In genomic region chr1:160722726-160723125, GRCh38 we compare ENCODE assay signal across 21 cellular contexts. TPM values are rescaled to one million over a fixed set of nuclear protein-coding genes. Genes with fewer than 3 reads are reported as not detected.
DNase-seq lines count a peak whose midpoint lies in the region; ATAC-seq and FAIRE-seq lines count a peak whose summit lies in the region.
"Had no signal": no experiment of that assay in that cellular context is flagged by ENCODE, and none has a peak within 500 bp of the region (broad histone marks: within the 10 kb centered on the region; RNA-seq: fewer than 3 reads in every experiment).

No MANE protein-coding gene starts in this region.

- no peaks in the 10 kb centered on the region for H3K4me1 ChIP-seq in small intestine (ENCODE audit: control insufficient read depth in 2 of 2, insufficient read depth in 1 of 2, low read depth in 1 of 2, low read length in 1 of 2)

- H3K36me3 ChIP-seq in small intestine (ENCODE audit: control insufficient read depth in 2 of 2, insufficient read depth in 2 of 2, low read length in 2 of 2) = no peaks in the 10 kb centered on the region
- H3K36me3 ChIP-seq: upper lobe of left lung had no signal

- no peaks in the 10 kb centered on the region for H3K9me3 Mint-ChIP-seq in activated CD4-positive, alpha-beta memory T cell treated with anti-CD3 and anti-CD28 coated beads, Interleukin-2, amount 10 ng/mL, durations not matched to agents 7 days and 5 days
- H3K9me3 Mint-ChIP-seq in activated CD4-positive, alpha-beta memory T cell treated with anti-CD3 and anti-CD28 coated beads for 36 hours = no peaks in the 10 kb centered on the region
- H3K9me3 Mint-ChIP-seq: stimulated activated memory B cell treated with anti-CD40 and anti-IgM and Interleukin-4, amounts not matched to agents 10 μg/mL and 1 μg/mL and 100 μg/mL, for 72 hours; T-helper 1 cell treated with Interleukin-12 subunit alpha and Interleukin-12 subunit beta and Interleukin-4 antibody, amounts not matched to agents 30 μg/mL and 1 μg/mL, for 36 hours had no signal

- POLR2A ChIA-PET in activated CD4-positive, alpha-beta memory T cell treated with anti-CD3 and anti-CD28 coated beads, Interleukin-2, amount 10 ng/mL, durations not matched to agents 7 days and 5 days (lab: Charles Lee) = interaction anchor here (0.7 to 3.9 kb wide), 9 partner anchors 8 to 74 kb away, joined by 3 to 40 read pairs (median 4); partner anchors contain the start of gene CD48
- POLR2A ChIA-PET in activated CD4-positive, alpha-beta memory T cell treated with anti-CD3 and anti-CD28 coated beads for 36 hours (lab: Charles Lee) = interaction anchor here (0.8 to 2.6 kb wide), 3 partner anchors 10 to 45 kb away, joined by 3 to 13 read pairs (median 8); partner anchors contain the start of gene SLAMF7

- peak; percentile 32 for DNase-seq in activated CD4-positive, alpha-beta memory T cell treated with anti-CD3 and anti-CD28 coated beads, Interleukin-2, amount 10 ng/mL, durations not matched to agents 7 days and 5 days
- DNase-seq in activated CD4-positive, alpha-beta memory T cell treated with anti-CD3 and anti-CD28 coated beads for 36 hours = no peak
- DNase-seq in MV-4-11 (lab: John Stamatoyannopoulos, UW) = peak; percentile 42
- DNase-seq in astrocyte of the hippocampus (ENCODE audit: low read depth, low spot score) = peak; percentile 3
- peak; percentile 40 for DNase-seq in small intestine
- no peak for DNase-seq in DMS79 treated with DMSO at 0.1 percent for 48 hours (lab: John Stamatoyannopoulos, UW)
- DNase-seq in stimulated activated CD4-positive, alpha-beta T cell treated with anti-CD3 and anti-CD28 coated beads, Interleukin-2, amount 100 ng/mL, for 48 hours = no peak
- DNase-seq: activated CD8-positive, alpha-beta memory T cell treated with anti-CD3 and anti-CD28 coated beads, Interleukin-2, amount 50 U/mL, for 48 hours; cortex of kidney; NCI-H1092; NCI-H2081 treated with DMSO at 0.1 percent for 48 hours; NCI-H510A; SHP77 treated with DMSO at 0.1 percent for 48 hours; upper lobe of left lung had no signal

- no peaks in the 10 kb centered on the region for H3K27me3 ChIP-seq in small intestine (ENCODE audit: control insufficient read depth in 2 of 2, insufficient read depth in 2 of 2, low read length in 2 of 2)
- H3K27me3 ChIP-seq: upper lobe of left lung had no signal

- no peak for ATAC-seq in GM18870 (IDR thresholded peaks at IDR 0.05; ENCODE audit: unreplicated experiment)
- ATAC-seq: A549; stimulated activated memory B cell treated with anti-CD40 and anti-IgM and Interleukin-4, amounts not matched to agents 10 μg/mL and 1 μg/mL and 100 μg/mL, for 72 hours had no signal

- H3K4me3 Mint-ChIP-seq in activated CD4-positive, alpha-beta memory T cell treated with anti-CD3 and anti-CD28 coated beads, Interleukin-2, amount 10 ng/mL, durations not matched to agents 7 days and 5 days = no peak overlapping the region
- no peak overlapping the region for H3K4me3 Mint-ChIP-seq in activated CD4-positive, alpha-beta memory T cell treated with anti-CD3 and anti-CD28 coated beads for 36 hours
- H3K4me3 Mint-ChIP-seq: mesothelial cell of epicardium; stimulated activated memory B cell treated with anti-CD40 and anti-IgM and Interleukin-4, amounts not matched to agents 10 μg/mL and 1 μg/mL and 100 μg/mL, for 72 hours; T-helper 1 cell treated with Interleukin-12 subunit alpha and Interleukin-12 subunit beta and Interleukin-4 antibody, amounts not matched to agents 30 μg/mL and 1 μg/mL, for 36 hours had no signal

- H3K27ac ChIP-seq in small intestine (ENCODE audit: low read depth in 1 of 2, low read length in 1 of 2) = no peak overlapping the region
- H3K27ac ChIP-seq: A549, upper lobe of left lung had no signal

- H3K27me3 Mint-ChIP-seq in activated CD4-positive, alpha-beta memory T cell treated with anti-CD3 and anti-CD28 coated beads, Interleukin-2, amount 10 ng/mL, durations not matched to agents 7 days and 5 days = peaks cover 3% of the 10 kb centered on the region
- H3K27me3 Mint-ChIP-seq in activated CD4-positive, alpha-beta memory T cell treated with anti-CD3 and anti-CD28 coated beads for 36 hours = no peaks in the 10 kb centered on the region
- H3K27me3 Mint-ChIP-seq: stimulated activated memory B cell treated with anti-CD40 and anti-IgM and Interleukin-4, amounts not matched to agents 10 μg/mL and 1 μg/mL and 100 μg/mL, for 72 hours had no signal

- CTCF ChIA-PET in activated CD4-positive, alpha-beta memory T cell treated with anti-CD3 and anti-CD28 coated beads, Interleukin-2, amount 10 ng/mL, durations not matched to agents 7 days and 5 days (lab: Charles Lee) = interaction anchor here (0.9 to 7.4 kb wide), 12 partner anchors 9 to 230 kb away, joined by 3 to 179 read pairs (median 16); partner anchors contain the start of genes CD48 and ITLN2
- CTCF ChIA-PET in activated CD4-positive, alpha-beta memory T cell treated with anti-CD3 and anti-CD28 coated beads for 36 hours (lab: Charles Lee) = interaction anchor here (0.8 to 10.2 kb wide), 16 partner anchors 7 to 230 kb away, joined by 3 to 205 read pairs (median 6); partner anchors contain the start of genes CD48, ITLN2 and LY9

- H3K4me3 ChIP-seq in small intestine (ENCODE audit: low read depth in 1 of 2, low read length in 2 of 2) = no peak overlapping the region
- H3K4me3 ChIP-seq: A549, upper lobe of left lung had no signal

- H3K36me3 Mint-ChIP-seq in activated CD4-positive, alpha-beta memory T cell treated with anti-CD3 and anti-CD28 coated beads, Interleukin-2, amount 10 ng/mL, durations not matched to agents 7 days and 5 days (ENCODE audit: low read depth) = no peaks in the 10 kb centered on the region
- no peaks in the 10 kb centered on the region for H3K36me3 Mint-ChIP-seq in activated CD4-positive, alpha-beta memory T cell treated with anti-CD3 and anti-CD28 coated beads for 36 hours
- H3K36me3 Mint-ChIP-seq: mesothelial cell of epicardium; stimulated activated memory B cell treated with anti-CD40 and anti-IgM and Interleukin-4, amounts not matched to agents 10 μg/mL and 1 μg/mL and 100 μg/mL, for 72 hours had no signal

- no peaks in the 10 kb centered on the region for H3K9me3 ChIP-seq in small intestine (ENCODE audit: control insufficient read depth, low read depth)
- H3K9me3 ChIP-seq: A549, upper lobe of left lung had no signal

- WGBS in small intestine, 3 donors = 74 to 91% (median 79%) methylated on average over 10 of the region's 10 CpGs

- no peak for FAIRE-seq in small intestine (lab: Jason Lieb, UNC)
- FAIRE-seq: A549 had no signal

- intact Hi-C loops in activated CD4-positive, alpha-beta memory T cell treated with anti-CD3 and anti-CD28 coated beads for 36 hours (cut with micrococcal nuclease) = no loop called here

- no peak overlapping the region for H3K27ac Mint-ChIP-seq in activated CD4-positive, alpha-beta memory T cell treated with anti-CD3 and anti-CD28 coated beads, Interleukin-2, amount 10 ng/mL, durations not matched to agents 7 days and 5 days
- no peak overlapping the region for H3K27ac Mint-ChIP-seq in activated CD4-positive, alpha-beta memory T cell treated with anti-CD3 and anti-CD28 coated beads for 36 hours
- H3K27ac Mint-ChIP-seq: mesothelial cell of epicardium; stimulated activated memory B cell treated with anti-CD40 and anti-IgM and Interleukin-4, amounts not matched to agents 10 μg/mL and 1 μg/mL and 100 μg/mL, for 72 hours; T-helper 1 cell treated with Interleukin-12 subunit alpha and Interleukin-12 subunit beta and Interleukin-4 antibody, amounts not matched to agents 30 μg/mL and 1 μg/mL, for 36 hours had no signal

- H3K4me1 Mint-ChIP-seq in activated CD4-positive, alpha-beta memory T cell treated with anti-CD3 and anti-CD28 coated beads, Interleukin-2, amount 10 ng/mL, durations not matched to agents 7 days and 5 days = peaks cover 31% of the 10 kb centered on the region
- peaks cover 32% of the 10 kb centered on the region for H3K4me1 Mint-ChIP-seq in activated CD4-positive, alpha-beta memory T cell treated with anti-CD3 and anti-CD28 coated beads for 36 hours (ENCODE audit: low read depth)

RNA-seq across cellular contexts. Expression of gene CD48, which starts 11.1 kb away (rescaled TPM):
- 100 to 1,000 TPM; 403 to 404 TPM for total RNA-seq in activated CD4-positive, alpha-beta memory T cell treated with anti-CD3 and anti-CD28 coated beads, Interleukin-2, amount 10 ng/mL, durations not matched to agents 7 days and 5 days
- 100 to 1,000 TPM; 190 to 194 TPM for total RNA-seq in activated CD4-positive, alpha-beta memory T cell treated with anti-CD3 and anti-CD28 coated beads for 36 hours
- 10 to 100 TPM in 2 of 3 donors, 1 to 10 TPM in 1; 5.6 to 28.6 (median 12.2) TPM for polyA plus RNA-seq in small intestine
- total RNA-seq: fibroblast of villous mesenchyme, renal cortical epithelial cell had no signal
- polyA plus RNA-seq: A549 had no signal

RNA-seq across cellular contexts. Expression of gene SLAMF7, which starts 16.3 kb away (rescaled TPM):
- total RNA-seq in activated CD4-positive, alpha-beta memory T cell treated with anti-CD3 and anti-CD28 coated beads, Interleukin-2, amount 10 ng/mL, durations not matched to agents 7 days and 5 days = 10 to 100 TPM; 13.7 to 15.3 TPM
- 10 to 100 TPM; 11.4 to 15.9 TPM for total RNA-seq in activated CD4-positive, alpha-beta memory T cell treated with anti-CD3 and anti-CD28 coated beads for 36 hours
- 10 to 100 TPM in 1 of 3 donors, 1 to 10 TPM in 2; 1.8 to 12.2 (median 2.4) TPM for polyA plus RNA-seq in small intestine
- total RNA-seq: fibroblast of villous mesenchyme, mesothelial cell of epicardium, renal cortical epithelial cell had no signal

Comparison
In these comparisons a context has a peak if more than half of its experiments do, and no peak if none do; other contexts are left out.
1. DNase-seq: peak in activated CD4-positive, alpha-beta memory T cell treated with anti-CD3 and anti-CD28 coated beads, Interleukin-2, amount 10 ng/mL, durations not matched to agents 7 days and 5 days (single experiment), MV-4-11 (single experiment), astrocyte of the hippocampus (single experiment) and small intestine (single experiment); none in activated CD4-positive, alpha-beta memory T cell treated with anti-CD3 and anti-CD28 coated beads for 36 hours (single experiment), DMS79 treated with DMSO at 0.1 percent for 48 hours (single experiment) and stimulated activated CD4-positive, alpha-beta T cell treated with anti-CD3 and anti-CD28 coated beads, Interleukin-2, amount 100 ng/mL, for 48 hours (0 of 2).